ENCODE assay signal across 23 cellular contexts in the genomic region with DNA sequence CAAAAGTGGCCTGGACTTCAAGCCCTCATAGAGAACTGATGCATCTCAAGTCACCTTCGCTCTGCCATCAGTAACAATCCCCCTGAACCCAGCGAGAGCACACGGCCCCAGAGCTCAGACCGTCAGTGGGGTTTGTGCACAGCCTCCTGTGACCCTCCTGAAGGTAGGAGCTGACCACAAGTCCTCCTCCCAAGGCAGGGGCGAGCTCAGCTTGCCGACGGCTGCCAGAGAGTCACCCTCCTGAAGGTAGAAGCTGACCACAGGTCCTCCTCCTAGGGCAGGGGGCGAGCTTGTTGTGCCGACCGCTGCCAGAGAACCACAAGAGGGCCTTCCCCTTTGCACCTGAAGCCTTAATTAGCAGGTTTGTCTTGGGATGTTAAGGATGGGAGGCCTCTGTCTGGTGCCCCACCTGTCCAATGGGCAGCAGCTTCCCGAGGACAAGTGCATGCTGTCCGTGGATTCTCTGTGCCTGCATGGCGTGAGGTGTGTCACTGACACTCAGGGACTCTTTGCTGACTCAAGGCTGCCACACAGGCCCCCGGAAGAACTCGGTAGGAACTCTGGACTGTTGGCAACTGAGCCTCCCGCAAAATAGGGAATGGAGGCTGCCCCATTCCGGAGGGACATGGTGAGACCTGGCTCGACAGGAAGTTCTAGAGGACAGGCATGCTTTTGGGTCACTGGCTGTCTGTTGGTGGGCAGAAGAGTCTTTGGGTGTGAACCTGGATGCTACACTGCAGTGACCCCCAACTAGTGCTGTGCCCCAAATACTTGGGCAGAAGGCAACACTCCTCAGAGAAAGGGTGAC.
DNase-seq lines count a peak whose midpoint lies in the region; FAIRE-seq and TF ChIP-seq lines count a peak whose summit lies in the region.
"Had no signal": no experiment of that assay in that cellular context is flagged by ENCODE, and none has a peak within 500 bp of the region (broad histone marks: within the 10 kb centered on the region; RNA-seq: fewer than 3 reads in every experiment).

No MANE protein-coding gene starts in this region.

- no peaks in the 10 kb centered on the region for H3K27me3 Mint-ChIP-seq in chondrocyte (ENCODE audit: low read depth)
- H3K27me3 Mint-ChIP-seq: B cell; CD4-positive, CD25-positive, alpha-beta regulatory T cell had no signal

- no peak overlapping the region for H3K9ac ChIP-seq in kidney (ENCODE audit: low read length in 2 of 2)
- H3K9ac ChIP-seq: BLaER1 had no signal

- DNase-seq in chondrocyte (ENCODE audit: low spot score) (peak; percentile 52), kidney (peak; percentile 45), spleen (peak; percentile 66), left ventricle myocardium inferior (no peak), Peyer's patch (no peak)
- DNase-seq in activated effector memory CD4-positive, alpha-beta T cell treated with anti-CD3 and anti-CD28 coated beads, Interleukin-2, amount 50 U/mL, for 16 hours = no peak
- DNase-seq: Caco-2; CD4-positive, CD25-positive, alpha-beta regulatory T cell; CD8-positive, alpha-beta T cell; DMS153; DND-41; HFFc6 had no signal

- no peak overlapping the region for H3K27ac ChIP-seq in kidney (ENCODE audit: low read depth in 2 of 2, low read length in 2 of 2)
- H3K27ac ChIP-seq in spleen = no peak overlapping the region
- H3K27ac ChIP-seq in left ventricle myocardium inferior (replicated peaks) = no peak overlapping the region
- no peak overlapping the region for H3K27ac ChIP-seq in Peyer's patch
- H3K27ac ChIP-seq: 22Rv1, BLaER1, C4-2B had no signal

- WGBS in spleen, 5 donors = 83 to 91% (median 85%) methylated on average over 10 to 18 of the region's 18 CpGs

- H3K4me1 ChIP-seq in kidney (ENCODE audit: control insufficient read depth in 1 of 2, insufficient read depth in 1 of 2, low read depth in 1 of 2, low read length in 2 of 2) (no peaks in the 10 kb centered on the region), spleen (no peaks in the 10 kb centered on the region), left ventricle myocardium inferior (no peaks in the 10 kb centered on the region), Peyer's patch (no peaks in the 10 kb centered on the region)
- H3K4me1 ChIP-seq: Caco-2, HAP-1 had no signal

- H3K4me3 ChIP-seq in kidney (ENCODE audit: low read length in 2 of 2) (no peak overlapping the region), spleen (no peak overlapping the region), left ventricle myocardium inferior (no peak overlapping the region), Peyer's patch (no peak overlapping the region)
- H3K4me3 ChIP-seq: BLaER1, GM23338, HAP-1 had no signal

- H3K9me3 ChIP-seq in kidney (ENCODE audit: control insufficient read depth in 1 of 2, low read length in 2 of 2) (no peaks in the 10 kb centered on the region), spleen (peaks cover 0 to 5% (median 0%) of the 10 kb centered on the region in 8 donors), left ventricle myocardium inferior (replicated peaks) (no peaks in the 10 kb centered on the region), Peyer's patch (no peaks in the 10 kb centered on the region)
- H3K9me3 ChIP-seq: BLaER1, Caco-2, HAP-1 had no signal

- H3K4me1 Mint-ChIP-seq in chondrocyte (ENCODE audit: low read depth) = no peaks in the 10 kb centered on the region
- H3K4me1 Mint-ChIP-seq: B cell, GM23338 had no signal

- H3K4me3 Mint-ChIP-seq in chondrocyte (ENCODE audit: unreplicated experiment) = no peak overlapping the region
- H3K4me3 Mint-ChIP-seq: B cell; CD4-positive, CD25-positive, alpha-beta regulatory T cell; CD8-positive, alpha-beta T cell; GM23338; HFFc6 had no signal

- H3K27me3 ChIP-seq in spleen (replicated peaks in 1 of 7) (peaks cover 0 to 14% (median 0%) of the 10 kb centered on the region in 7 donors), left ventricle myocardium inferior (ENCODE audit: low read depth) (peaks cover 44% of the 10 kb centered on the region), Peyer's patch (no peaks in the 10 kb centered on the region)
- H3K27me3 ChIP-seq: BLaER1 had no signal

- FAIRE-seq in kidney (lab: Jason Lieb, UNC) = no peak
- FAIRE-seq: A204.1, G401.6, GM12892, GM19239, H54 had no signal

- H3K36me3 Mint-ChIP-seq in chondrocyte (ENCODE audit: low read depth) = no peaks in the 10 kb centered on the region
- H3K36me3 Mint-ChIP-seq: CD4-positive, CD25-positive, alpha-beta regulatory T cell; CD8-positive, alpha-beta T cell had no signal

- no peak for TF ChIP-seq CTCF in chondrocyte (IDR thresholded peaks at IDR 0.05)
- no peak for TF ChIP-seq CTCF in kidney (IDR thresholded peaks at IDR 0.05; ENCODE audit: borderline replicate concordance, extremely low read depth, insufficient read depth)
- no peak for TF ChIP-seq CTCF in spleen (IDR thresholded peaks at IDR 0.05 in 8 of 11, conservative IDR thresholded peaks at IDR 0.05 in 3 of 11)
- TF ChIP-seq CTCF in left ventricle myocardium inferior (IDR thresholded peaks at IDR 0.05; ENCODE audit: borderline replicate concordance) = no peak
- TF ChIP-seq CTCF in Peyer's patch (IDR thresholded peaks at IDR 0.05) = no peak

- H3K27ac Mint-ChIP-seq in chondrocyte (ENCODE audit: unreplicated experiment) = no peak overlapping the region
- H3K27ac Mint-ChIP-seq: B cell; CD8-positive, alpha-beta T cell; GM23338; HFFc6 had no signal

- intact Hi-C loops in kidney (cut with DNase I) = no loop called here
- intact Hi-C loops in spleen (cut with DNase I; ENCODE audit: low total_unique reads) = no loop called here
- intact Hi-C loops in left ventricle myocardium inferior (cut with micrococcal nuclease) = no loop called here

- TF ChIP-seq POLR2A in spleen (IDR thresholded peaks at IDR 0.05) = no peak
- TF ChIP-seq POLR2A in Peyer's patch (IDR thresholded peaks at IDR 0.05) = no peak

- H3K9me3 Mint-ChIP-seq in chondrocyte (ENCODE audit: low read depth) = no peaks in the 10 kb centered on the region
- H3K9me3 Mint-ChIP-seq: CD4-positive, CD25-positive, alpha-beta regulatory T cell; CD8-positive, alpha-beta T cell had no signal

- H3K36me3 ChIP-seq in kidney (ENCODE audit: control insufficient read depth in 1 of 2, insufficient read depth in 2 of 2, low read length in 2 of 2) (no peaks in the 10 kb centered on the region), spleen (no peaks in the 10 kb centered on the region), left ventricle myocardium inferior (no peaks in the 10 kb centered on the region), Peyer's patch (no peaks in the 10 kb centered on the region)
- H3K36me3 ChIP-seq: BLaER1, HAP-1 had no signal

Comparison
In these comparisons a context has a peak if more than half of its experiments do, and no peak if none do; other contexts are left out.
1. DNase-seq: peak in chondrocyte (single experiment), kidney (single experiment) and spleen (single experiment); none in left ventricle myocardium inferior (single experiment), activated effector memory CD4-positive, alpha-beta T cell treated with anti-CD3 and anti-CD28 coated beads, Interleukin-2, amount 50 U/mL, for 16 hours (single experiment) and Peyer's patch (0 of 3).